ENCODE assay signal across 13 cellular contexts in the genomic region with DNA sequence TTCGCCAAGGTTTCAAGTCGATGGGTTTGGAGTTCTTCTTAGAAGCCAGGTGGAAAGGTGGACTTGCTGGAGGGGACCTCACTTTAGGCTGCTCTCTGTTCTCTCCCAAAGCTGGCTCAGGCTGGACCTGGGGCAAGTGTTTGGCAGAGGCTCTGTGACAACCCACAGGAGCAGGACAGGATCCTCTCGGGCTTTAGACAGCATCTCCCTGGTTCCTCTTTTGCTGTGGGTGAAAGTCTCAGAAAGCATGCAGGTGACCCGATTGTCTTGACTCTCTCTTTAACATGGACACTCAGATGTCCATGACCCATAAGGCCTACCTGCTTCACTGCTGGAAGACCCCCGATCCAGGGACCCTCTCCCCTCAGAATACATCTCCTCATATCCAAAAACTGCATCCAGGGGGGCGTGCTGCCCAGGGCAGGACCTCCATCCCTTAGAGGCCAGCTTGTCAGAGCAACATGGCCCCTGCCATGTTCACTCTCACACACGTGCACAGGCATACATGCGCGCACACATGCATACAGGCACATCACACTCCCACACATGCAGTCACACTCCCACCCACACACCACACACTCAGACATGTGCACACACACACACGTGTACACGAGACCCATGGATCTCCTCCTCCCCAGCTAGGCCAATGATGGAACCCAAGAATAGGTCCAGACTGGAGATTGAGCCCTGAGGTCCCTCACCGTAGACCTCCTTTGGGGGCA. TPM values are rescaled to one million over a fixed set of nuclear protein-coding genes. Genes with fewer than 3 reads are reported as not detected.
DNase-seq lines count a peak whose midpoint lies in the region; ATAC-seq and TF ChIP-seq lines count a peak whose summit lies in the region.
"Had no signal": no experiment of that assay in that cellular context is flagged by ENCODE, and none has a peak within 500 bp of the region (broad histone marks: within the 10 kb centered on the region; RNA-seq: fewer than 3 reads in every experiment).

No MANE protein-coding gene starts in this region.

- H3K27me3 ChIP-seq in left ventricle myocardium inferior (ENCODE audit: low read depth) = no peaks in the 10 kb centered on the region
- no peaks in the 10 kb centered on the region for H3K27me3 ChIP-seq in right cardiac atrium (ENCODE audit: control insufficient read depth, insufficient read depth)
- H3K27me3 ChIP-seq in upper lobe of right lung = no peaks in the 10 kb centered on the region
- H3K27me3 ChIP-seq: BE2C, left lung, Peyer's patch had no signal

- H3K27ac Mint-ChIP-seq in naive thymus-derived CD8-positive, alpha-beta T cell = peak overlapping the region in 8 of 10 donors; percentile 36 to 81 (median 50)

- H3K4me1 ChIP-seq in left ventricle myocardium inferior = peaks cover 34% of the 10 kb centered on the region
- H3K4me1 ChIP-seq in right cardiac atrium (ENCODE audit: control insufficient read depth, insufficient read depth, low read length) = peaks cover 2% of the 10 kb centered on the region
- H3K4me1 ChIP-seq in upper lobe of right lung = peaks cover 21% of the 10 kb centered on the region

- DNase-seq in left ventricle myocardium inferior = no peak
- no peak for DNase-seq in right cardiac atrium
- no peak for DNase-seq in naive thymus-derived CD8-positive, alpha-beta T cell
- DNase-seq in upper lobe of right lung = no peak
- no peak for DNase-seq in Ammon's horn (ENCODE audit: low spot score)
- DNase-seq: activated T-cell treated with anti-CD3 and anti-CD28 coated beads, Interleukin-2, amount 50 U/mL, for 48 hours; BE2C; cortex of kidney; Peyer's patch had no signal

- POLR2A ChIA-PET in naive thymus-derived CD8-positive, alpha-beta T cell (lab: Charles Lee) = interaction anchor here (0.6 to 1.4 kb wide), 2 partner anchors 186 to 268 kb away, joined by 4 to 6 read pairs; no protein-coding TSS in a partner anchor

- 88% methylated on average over 12 of the region's 12 CpGs for WGBS in right cardiac atrium

- H3K4me3 Mint-ChIP-seq in naive thymus-derived CD8-positive, alpha-beta T cell = no peak overlapping the region

- H3K27ac ChIP-seq in left ventricle myocardium inferior (replicated peaks) (peak overlapping the region; percentile 70), right cardiac atrium (ENCODE audit: low read length) (no peak overlapping the region), angular gyrus (ENCODE audit: low read depth, low read length) (peak overlapping the region; percentile 32), upper lobe of right lung (peak overlapping the region; percentile 78)

- intact Hi-C loops in left ventricle myocardium inferior (cut with micrococcal nuclease) (no loop called here), right cardiac atrium (cut with DNase I) (no loop called here), upper lobe of right lung (cut with DNase I) (no loop called here)

- no peak for ATAC-seq in right cardiac atrium
- peak in 1 of 2 donors; percentile 31 for ATAC-seq in naive thymus-derived CD8-positive, alpha-beta T cell
- ATAC-seq in upper lobe of right lung = no peak
- ATAC-seq in GM21529 (IDR thresholded peaks at IDR 0.05; ENCODE audit: unreplicated experiment) = no peak
- no peak for ATAC-seq in HG02885 (IDR thresholded peaks at IDR 0.05; ENCODE audit: poor library complexity, unreplicated experiment)

- no peaks in the 10 kb centered on the region for H3K9me3 Mint-ChIP-seq in naive thymus-derived CD8-positive, alpha-beta T cell

- H3K36me3 Mint-ChIP-seq in naive thymus-derived CD8-positive, alpha-beta T cell = peaks cover 7 to 56% (median 10%) of the 10 kb centered on the region in 3 donors

- H3K4me3 ChIP-seq in left ventricle myocardium inferior (no peak overlapping the region), right cardiac atrium (ENCODE audit: low read length) (no peak overlapping the region), upper lobe of right lung (no peak overlapping the region)
- H3K4me3 ChIP-seq: left lung, Peyer's patch had no signal

- TF ChIP-seq CTCF in left ventricle myocardium inferior (IDR thresholded peaks at IDR 0.05; ENCODE audit: borderline replicate concordance) = no peak
- no peak for TF ChIP-seq CTCF in upper lobe of right lung (IDR thresholded peaks at IDR 0.05)

- H3K4me1 Mint-ChIP-seq in naive thymus-derived CD8-positive, alpha-beta T cell = peaks cover 7 to 40% (median 16%) of the 10 kb centered on the region in 4 donors

- H3K9me3 ChIP-seq in left ventricle myocardium inferior (replicated peaks) = no peaks in the 10 kb centered on the region
- no peaks in the 10 kb centered on the region for H3K9me3 ChIP-seq in right cardiac atrium (ENCODE audit: control insufficient read depth, low read length)
- no peaks in the 10 kb centered on the region for H3K9me3 ChIP-seq in upper lobe of right lung
- H3K9me3 ChIP-seq: BE2C, left lung, Peyer's patch had no signal

- H3K27me3 Mint-ChIP-seq in naive thymus-derived CD8-positive, alpha-beta T cell = no peaks in the 10 kb centered on the region

- H3K36me3 ChIP-seq in left ventricle myocardium inferior (peaks cover 36% of the 10 kb centered on the region), upper lobe of right lung (peaks cover 30% of the 10 kb centered on the region)

RNA-seq across cellular contexts. Expression of a gene that starts 21.3 kb away (rescaled TPM):
- total RNA-seq in left ventricle myocardium inferior = 78.3 TPM
- total RNA-seq in right cardiac atrium = 10 to 100 TPM; 53.1 to 57.1 (median 55.7) TPM
- 53.9 TPM for polyA plus RNA-seq in right cardiac atrium
- total RNA-seq in naive thymus-derived CD8-positive, alpha-beta T cell = 10 to 100 TPM; 34.1 to 34.8 TPM
- 10 to 100 TPM; 51.9 to 57.5 (median 53.9) TPM for polyA plus RNA-seq in naive thymus-derived CD8-positive, alpha-beta T cell
- 41.9 TPM for total RNA-seq in upper lobe of right lung

RNA-seq across cellular contexts. Expression of a gene that starts 21.4 kb away (rescaled TPM):
- total RNA-seq in left ventricle myocardium inferior = 6.1 TPM
- 1 to 10 TPM; 3.0 to 6.4 (median 5.5) TPM for total RNA-seq in right cardiac atrium
- polyA plus RNA-seq in right cardiac atrium = 3.2 TPM
- total RNA-seq in naive thymus-derived CD8-positive, alpha-beta T cell = 10 to 100 TPM in 1 of 2 experiments, 1 to 10 TPM in 1; 8.3 to 10.5 TPM
- 1 to 10 TPM; 2.4 to 4.0 (median 2.5) TPM for polyA plus RNA-seq in naive thymus-derived CD8-positive, alpha-beta T cell
- 8.8 TPM for total RNA-seq in upper lobe of right lung
